22 cellular contexts compared by ENCODE assay signal in the genomic region with DNA sequence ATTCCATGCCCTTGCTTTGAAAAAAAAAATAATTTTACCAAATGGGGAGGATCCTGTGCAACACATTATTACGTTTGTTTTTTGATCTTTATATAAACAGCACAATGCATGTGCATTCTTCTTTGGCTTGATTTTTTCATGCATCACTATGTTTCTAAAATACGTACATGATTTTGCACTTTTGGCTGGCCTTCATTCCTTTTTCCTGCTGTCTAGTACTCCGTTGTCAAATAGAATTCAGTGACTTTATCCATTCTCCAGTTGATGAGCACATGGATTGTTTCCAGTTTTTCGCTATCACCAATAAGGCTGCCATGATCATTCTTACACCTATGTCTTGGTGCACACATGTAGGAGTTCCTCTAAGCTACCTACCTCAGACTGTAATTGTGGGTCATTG.
A peak's percentile ranks its signal among the peaks of the same experiment; 100 is the strongest.
DNase-seq lines count a peak whose midpoint lies in the region; ATAC-seq, FAIRE-seq and TF ChIP-seq lines count a peak whose summit lies in the region.
"Had no signal": no experiment of that assay in that cellular context is flagged by ENCODE, and none has a peak within 500 bp of the region (broad histone marks: within the 10 kb centered on the region; RNA-seq: fewer than 3 reads in every experiment).

No MANE protein-coding gene starts in this region.

- peaks cover 92% of the 10 kb centered on the region for H3K4me1 Mint-ChIP-seq in stimulated activated naive CD8-positive, alpha-beta T cell treated with anti-CD3 and anti-CD28 coated beads, Interleukin-15, Interleukin-2, amounts not matched to agents 100 ng/mL and 50 ng/mL, for 24 hours (ENCODE audit: low read depth)

- H3K27me3 Mint-ChIP-seq in stimulated activated naive CD8-positive, alpha-beta T cell treated with anti-CD3 and anti-CD28 coated beads, Interleukin-15, Interleukin-2, amounts not matched to agents 100 ng/mL and 50 ng/mL, for 24 hours = no peaks in the 10 kb centered on the region

- TF ChIP-seq CTCF in HEK293 (tag by site-specific recombination; IDR thresholded peaks at IDR 0.05) (no peak), K562 (IDR thresholded peaks at IDR 0.05 in 2 of 3, conservative IDR thresholded peaks at IDR 0.05 in 1 of 3; ENCODE audit: insufficient read depth in 2 of 3, low read depth in 1 of 3, low read length in 3 of 3) (no peak), gastroesophageal sphincter (IDR thresholded peaks at IDR 0.05) (no peak)

- BruUV-seq in K562 (replicated peaks; lab: Mats Ljungman, UMichigan) = no TSS peak

- H3K4me3 Mint-ChIP-seq in stimulated activated naive CD8-positive, alpha-beta T cell treated with anti-CD3 and anti-CD28 coated beads, Interleukin-15, Interleukin-2, amounts not matched to agents 100 ng/mL and 50 ng/mL, for 24 hours = no peak overlapping the region

- no peaks in the 10 kb centered on the region for H3K9me1 ChIP-seq in K562 (ENCODE audit: control insufficient read depth, insufficient read depth, low read length)

- H3K27ac Mint-ChIP-seq in stimulated activated naive CD8-positive, alpha-beta T cell treated with anti-CD3 and anti-CD28 coated beads, Interleukin-15, Interleukin-2, amounts not matched to agents 100 ng/mL and 50 ng/mL, for 24 hours = peak overlapping the region; percentile 56

- H3K27ac ChIP-seq in HEK293 (ENCODE audit: extremely low read depth, low read depth, low read length) (no peak overlapping the region), K562 (ENCODE audit: extremely low read depth, low read depth, low read length) (no peak overlapping the region), gastroesophageal sphincter (no peak overlapping the region)
- H3K27ac ChIP-seq: SJCRH30 had no signal

- CTCF ChIA-PET in HEK293 (lab: Yijun Ruan, JAX) (interaction anchor here (0.6 to 2.4 kb wide), 3 partner anchors 13 to 82 kb away, joined by 3 to 12 read pairs (median 5); no protein-coding TSS in a partner anchor), K562 (lab: Yijun Ruan, JAX; ENCODE audit: low intra/inter-chr PET ratio) (no interaction called here)

- H3K36me3 Mint-ChIP-seq in stimulated activated naive CD8-positive, alpha-beta T cell treated with anti-CD3 and anti-CD28 coated beads, Interleukin-15, Interleukin-2, amounts not matched to agents 100 ng/mL and 50 ng/mL, for 24 hours (ENCODE audit: low read depth) = no peaks in the 10 kb centered on the region

- 0 out of 2 replicates have a peak, but pooled peaks cover 5% of the 10 kb centered on the region for H4K20me1 ChIP-seq in K562 (replicated peaks; ENCODE audit: control insufficient read depth, insufficient read depth, low read length)
- H4K20me1 ChIP-seq: BLaER1 had no signal

- POLR2A ChIA-PET in HEK293 (lab: Yijun Ruan, JAX) (interaction anchor here (2.7 kb wide), 1 partner anchor 63 kb away, joined by 18 read pairs; a partner anchor contains a TSS), K562 (lab: Yijun Ruan, JAX) (interaction anchor here (0.8 to 1.6 kb wide), 2 partner anchors 11 to 69 kb away, joined by 4 read pairs; a partner anchor contains a TSS)

- ATAC-seq in stimulated activated naive CD8-positive, alpha-beta T cell treated with anti-CD3 and anti-CD28 coated beads, Interleukin-15, Interleukin-2, amounts not matched to agents 100 U/mL and 50 U/mL, for 24 hours = no peak
- ATAC-seq in K562 (no peak), GM18505 (IDR thresholded peaks at IDR 0.05; ENCODE audit: unreplicated experiment) (no peak), gastroesophageal sphincter (no peak)

- H3K79me2 ChIP-seq in K562 (ENCODE audit: control insufficient read depth, insufficient read depth, low read length) = no peaks in the 10 kb centered on the region

- H3K4me3 ChIP-seq in HEK293 (ENCODE audit: low read depth, low read length) (no peak overlapping the region), K562 (no peak overlapping the region), gastroesophageal sphincter (no peak overlapping the region)
- H3K4me3 ChIP-seq: BLaER1, MG63, SJCRH30 had no signal

- no peak for FAIRE-seq in K562 (lab: Jason Lieb, UNC)
- FAIRE-seq: D721Med, H54, RCC 7860 had no signal

- no peak overlapping the region for H3K4me2 ChIP-seq in K562 (ENCODE audit: insufficient read depth, low read length)
- H3K4me2 ChIP-seq: BLaER1 had no signal

- TF ChIP-seq POLR2A in K562 (conservative IDR thresholded peaks at IDR 0.05) = no peak
- no peak for TF ChIP-seq POLR2A in GM18505 (IDR thresholded peaks at IDR 0.05; ENCODE audit: borderline replicate concordance, extremely low read depth, insufficient read depth, insufficient read length)
- no peak for TF ChIP-seq POLR2A in gastroesophageal sphincter (IDR thresholded peaks at IDR 0.05)

- H3K27me3 ChIP-seq in K562 (ENCODE audit: control insufficient read depth in 2 of 2, insufficient read depth in 2 of 2, low read length in 2 of 2) (peaks cover 31 to 54% of the 10 kb centered on the region in 2 experiments; a peak in 4 of 5 replicates), gastroesophageal sphincter (peaks cover 17% of the 10 kb centered on the region)
- H3K27me3 ChIP-seq: BLaER1 had no signal

- H3K36me3 ChIP-seq in HEK293 (ENCODE audit: control insufficient read depth in 2 of 2, insufficient read depth in 1 of 2, low read length in 2 of 2) (no peaks in the 10 kb centered on the region), K562 (ENCODE audit: control insufficient read depth, insufficient read depth, low read length) (no peaks in the 10 kb centered on the region), gastroesophageal sphincter (no peaks in the 10 kb centered on the region)
- H3K36me3 ChIP-seq: BLaER1, MG63, SJCRH30 had no signal

- no peaks in the 10 kb centered on the region for H3K9me3 ChIP-seq in HEK293 (ENCODE audit: control insufficient read depth, insufficient read depth, low read depth, low read length)
- no peaks in the 10 kb centered on the region for H3K9me3 ChIP-seq in K562 (replicated peaks; ENCODE audit: control insufficient read depth, insufficient read depth, low read depth, low read length)
- no peaks in the 10 kb centered on the region for H3K9me3 ChIP-seq in gastroesophageal sphincter
- H3K9me3 ChIP-seq: BLaER1, MG63, SJCRH30 had no signal

- no peak for TF ChIP-seq RAD21 in K562 (CRISPR knock-in tag; conservative IDR thresholded peaks at IDR 0.05 in 1 of 2, IDR thresholded peaks at IDR 0.05 in 1 of 2)

- peaks cover 8% of the 10 kb centered on the region for H3K9me3 Mint-ChIP-seq in stimulated activated naive CD8-positive, alpha-beta T cell treated with anti-CD3 and anti-CD28 coated beads, Interleukin-15, Interleukin-2, amounts not matched to agents 100 ng/mL and 50 ng/mL, for 24 hours

- DNase-seq in stimulated activated naive CD8-positive, alpha-beta T cell treated with anti-CD3 and anti-CD28 coated beads, Interleukin-15, Interleukin-2, amounts not matched to agents 100 U/mL and 50 U/mL, for 24 hours = no peak
- no peak for DNase-seq in K562 (ENCODE audit: extremely low read depth in 1 of 4, low spot score in 3 of 4)
- DNase-seq in NCI-H82 (lab: John Stamatoyannopoulos, UW) = no peak
- DNase-seq: EL, GF-D8, MG63, NCI-H1092, NCI-H1436, NCI-H1930, NCI-H2227 treated with DMSO at 0.1 percent for 48 hours, NCI-H510A, NCI-H774, OCI-M1, SJCRH30 had no signal

- H3K4me1 ChIP-seq in HEK293 (ENCODE audit: control insufficient read depth, insufficient read depth, low read length) (no peaks in the 10 kb centered on the region), K562 (replicated peaks in 1 of 2; ENCODE audit: control insufficient read depth in 2 of 2, insufficient read depth in 2 of 2, low read length in 2 of 2) (peaks cover 9% of the 10 kb centered on the region in 2 experiments), gastroesophageal sphincter (peaks cover 0 to 14% (median 4%) of the 10 kb centered on the region in 3 donors)

- in situ Hi-C loops in K562 (cut with MboI) = no loop called here

- no peak overlapping the region for H3K9ac ChIP-seq in K562 (ENCODE audit: insufficient read depth in 1 of 2, low read depth in 2 of 2, low read length in 2 of 2)
- H3K9ac ChIP-seq: BLaER1 had no signal

- TF ChIP-seq EP300 in K562 (IDR thresholded peaks at IDR 0.05; ENCODE audit: low read length) (no peak), gastroesophageal sphincter (IDR thresholded peaks at IDR 0.05) (no peak)

- H2AFZ ChIP-seq in K562 (ENCODE audit: low read depth, low read length) = no peak overlapping the region

- intact Hi-C loops in K562 (cut with micrococcal nuclease) = no loop called here

- 13% methylated on average over 4 of the region's 4 CpGs for WGBS in K562 (ENCODE audit: insufficient coverage, low coverage, missing lambda C conversion rate)
- WGBS in gastroesophageal sphincter (ENCODE audit: low coverage in 1 of 2), 2 donors = 92 to 93% methylated on average over 4 of the region's 4 CpGs

TF ChIP-seq in K562, 482 proteins besides CTCF, POLR2A, EP300 and RAD21 (continues in another document):
- TF ChIP-seq RB1 (IDR thresholded peaks at IDR 0.05; ENCODE audit: low read depth) (no peak), FOXA1 (IDR thresholded peaks at IDR 0.05; ENCODE audit: borderline replicate concordance) (no peak), CAMTA2 (CRISPR knock-in tag; conservative IDR thresholded peaks at IDR 0.05) (no peak), MCM5 (IDR thresholded peaks at IDR 0.05; ENCODE audit: low read depth) (no peak), KAT7 (CRISPR knock-in tag; IDR thresholded peaks at IDR 0.05; ENCODE audit: borderline replicate concordance) (no peak), ELF2 (CRISPR knock-in tag; IDR thresholded peaks at IDR 0.05) (no peak)
- TF ChIP-seq, protein P1, sequence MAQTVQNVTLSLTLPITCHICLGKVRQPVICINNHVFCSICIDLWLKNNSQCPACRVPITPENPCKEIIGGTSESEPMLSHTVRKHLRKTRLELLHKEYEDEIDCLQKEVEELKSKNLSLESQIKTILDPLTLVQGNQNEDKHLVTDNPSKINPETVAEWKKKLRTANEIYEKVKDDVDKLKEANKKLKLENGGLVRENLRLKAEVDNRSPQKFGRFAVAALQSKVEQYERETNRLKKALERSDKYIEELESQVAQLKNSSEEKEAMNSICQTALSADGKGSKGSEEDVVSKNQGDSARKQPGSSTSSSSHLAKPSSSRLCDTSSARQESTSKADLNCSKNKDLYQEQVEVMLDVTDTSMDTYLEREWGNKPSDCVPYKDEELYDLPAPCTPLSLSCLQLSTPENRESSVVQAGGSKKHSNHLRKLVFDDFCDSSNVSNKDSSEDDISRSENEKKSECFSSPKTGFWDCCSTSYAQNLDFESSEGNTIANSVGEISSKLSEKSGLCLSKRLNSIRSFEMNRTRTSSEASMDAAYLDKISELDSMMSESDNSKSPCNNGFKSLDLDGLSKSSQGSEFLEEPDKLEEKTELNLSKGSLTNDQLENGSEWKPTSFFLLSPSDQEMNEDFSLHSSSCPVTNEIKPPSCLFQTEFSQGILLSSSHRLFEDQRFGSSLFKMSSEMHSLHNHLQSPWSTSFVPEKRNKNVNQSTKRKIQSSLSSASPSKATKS (CRISPR knock-in tag; IDR thresholded peaks at IDR 0.05) = no peak
